In the genomic region with DNA sequence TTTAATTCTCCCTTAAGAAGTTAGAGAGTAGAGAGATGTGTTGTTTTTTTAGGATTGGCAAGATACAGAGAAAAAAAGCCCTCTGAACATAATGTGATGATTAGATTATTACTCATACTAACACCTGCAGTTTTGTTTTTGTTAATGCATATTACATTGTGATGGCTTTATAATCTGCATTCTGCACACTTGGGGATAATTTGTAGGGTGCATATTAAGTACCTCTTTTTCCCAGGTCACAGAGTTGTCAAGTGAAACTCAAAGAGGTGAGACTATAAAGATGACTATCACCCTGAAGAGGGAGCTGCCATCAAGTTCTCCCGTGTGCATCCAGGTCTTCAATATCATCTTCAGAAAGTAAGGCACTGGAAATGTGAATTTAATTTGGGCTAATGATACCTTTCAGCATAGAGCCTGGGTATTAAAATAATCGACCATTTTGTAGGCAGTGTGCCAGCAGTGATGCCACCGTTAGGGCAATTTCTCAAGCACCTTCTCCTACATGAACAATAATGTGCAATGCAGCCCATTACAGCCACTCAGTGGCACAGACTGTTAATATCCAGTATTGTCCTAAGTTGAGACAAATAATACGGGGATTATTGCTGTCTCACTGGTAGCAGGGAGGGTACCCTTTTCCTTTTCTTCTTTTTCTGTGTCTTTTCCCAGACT, we compare ENCODE assay signal across 23 cellular contexts. TPM values are rescaled to one million over a fixed set of nuclear protein-coding genes. Genes with fewer than 3 reads are reported as not detected.
A peak's percentile ranks its signal among the peaks of the same experiment; 100 is the strongest.
DNase-seq lines count a peak whose midpoint lies in the region; ATAC-seq lines count a peak whose summit lies in the region.
"Had no signal": no experiment of that assay in that cellular context is flagged by ENCODE, and none has a peak within 500 bp of the region (broad histone marks: within the 10 kb centered on the region; RNA-seq: fewer than 3 reads in every experiment).

No MANE protein-coding gene starts in this region.

- peaks cover 0 to 2% (median 0%) of the 10 kb centered on the region in 7 donors for H3K4me1 Mint-ChIP-seq in naive thymus-derived CD4-positive, alpha-beta T cell
- H3K4me1 Mint-ChIP-seq: WTC11 had no signal

- peaks cover 0 to 2% (median 0%) of the 10 kb centered on the region in 5 donors for H3K27me3 Mint-ChIP-seq in naive thymus-derived CD4-positive, alpha-beta T cell
- H3K27me3 Mint-ChIP-seq: T-helper 17 cell had no signal

- no peak overlapping the region for H3K4me3 Mint-ChIP-seq in naive thymus-derived CD4-positive, alpha-beta T cell
- H3K4me3 Mint-ChIP-seq: natural killer cell treated with Interleukin-12 subunit alpha and Interleukin-12 subunit beta and Interleukin-15 and Interleukin-18, amount 100 ng/mL, for 72 hours; T-helper 17 cell; WTC11 had no signal

- H3K27ac Mint-ChIP-seq in naive thymus-derived CD4-positive, alpha-beta T cell = no peak overlapping the region
- H3K27ac Mint-ChIP-seq: natural killer cell treated with Interleukin-12 subunit alpha and Interleukin-12 subunit beta and Interleukin-15 and Interleukin-18, amount 100 ng/mL, for 72 hours; progenitor cell of endocrine pancreas; T-helper 17 cell; WTC11 had no signal

- POLR2A ChIA-PET in naive thymus-derived CD4-positive, alpha-beta T cell (lab: Charles Lee) = no interaction called here

- H3K4me3 ChIP-seq in naive thymus-derived CD4-positive, alpha-beta T cell (ENCODE audit: low read length) = no peak overlapping the region
- H3K4me3 ChIP-seq: A549, breast epithelium, dorsolateral prefrontal cortex, smooth muscle cell, tibial nerve had no signal

- no peaks in the 10 kb centered on the region for H3K9me3 Mint-ChIP-seq in naive thymus-derived CD4-positive, alpha-beta T cell
- H3K9me3 Mint-ChIP-seq: natural killer cell treated with Interleukin-12 subunit alpha and Interleukin-12 subunit beta and Interleukin-15 and Interleukin-18, amount 100 ng/mL, for 72 hours; WTC11 had no signal

- peak; percentile 24 for ATAC-seq in naive thymus-derived CD4-positive, alpha-beta T cell
- no peak for ATAC-seq in GM18519 (IDR thresholded peaks at IDR 0.05; ENCODE audit: low FRiP score, unreplicated experiment)
- ATAC-seq in GM18867 (IDR thresholded peaks at IDR 0.05; ENCODE audit: unreplicated experiment) = no peak
- ATAC-seq: A549; natural killer cell treated with Interleukin-12 subunit alpha and Interleukin-12 subunit beta and Interleukin-15 and Interleukin-18, amount 100 ng/mL, for 72 hours; WTC11 had no signal

- CTCF ChIA-PET in naive thymus-derived CD4-positive, alpha-beta T cell (lab: Charles Lee) = no interaction called here

- H3K27ac ChIP-seq in naive thymus-derived CD4-positive, alpha-beta T cell (ENCODE audit: low read depth, low read length) = no peak overlapping the region
- H3K27ac ChIP-seq: A549, breast epithelium, dorsolateral prefrontal cortex, tibial nerve had no signal

- H3K36me3 ChIP-seq in naive thymus-derived CD4-positive, alpha-beta T cell (ENCODE audit: control insufficient read depth in 2 of 3, insufficient read depth in 3 of 3, low read length in 3 of 3) = no peaks in the 10 kb centered on the region
- H3K36me3 ChIP-seq: breast epithelium had no signal

- intact Hi-C loops in naive thymus-derived CD4-positive, alpha-beta T cell (cut with micrococcal nuclease) = no loop called here

- no peaks in the 10 kb centered on the region for H3K9me3 ChIP-seq in naive thymus-derived CD4-positive, alpha-beta T cell (ENCODE audit: control insufficient read depth in 2 of 3, low read length in 3 of 3)
- H3K9me3 ChIP-seq: A549, breast epithelium, tibial nerve had no signal

- no peaks in the 10 kb centered on the region for H3K4me1 ChIP-seq in naive thymus-derived CD4-positive, alpha-beta T cell (ENCODE audit: control insufficient read depth in 2 of 2, insufficient read depth in 2 of 2, low read length in 2 of 2)
- H3K4me1 ChIP-seq: A549, breast epithelium had no signal

- H3K27me3 ChIP-seq in naive thymus-derived CD4-positive, alpha-beta T cell (ENCODE audit: control insufficient read depth in 2 of 2, insufficient read depth in 2 of 2, low read length in 2 of 2) = no peaks in the 10 kb centered on the region
- H3K27me3 ChIP-seq: breast epithelium, dorsolateral prefrontal cortex, tibial nerve had no signal

- DNase-seq in NCI-H1436 (lab: John Stamatoyannopoulos, UW) = peak; percentile 59
- DNase-seq in NCI-H1436 treated with DMSO at 0.1 percent for 48 hours (lab: John Stamatoyannopoulos, UW) = no peak
- peak; percentile 4 for DNase-seq in GF-D8 (lab: John Stamatoyannopoulos, UW)
- DNase-seq in NCI-H1105 (lab: John Stamatoyannopoulos, UW) = peak; percentile 89
- DNase-seq in naive thymus-derived CD4-positive, alpha-beta T cell = no peak
- DNase-seq in LoVo (ENCODE audit: low spot score) = no peak
- DNase-seq: C1 segment of cervical spinal cord, dorsolateral prefrontal cortex, KG1, kidney, NCI-H446, OCI-M1, SIG-M5, T-helper 17 cell had no signal

- peaks cover 0 to 5% (median 0%) of the 10 kb centered on the region in 5 donors for H3K36me3 Mint-ChIP-seq in naive thymus-derived CD4-positive, alpha-beta T cell
- H3K36me3 Mint-ChIP-seq: natural killer cell treated with Interleukin-12 subunit alpha and Interleukin-12 subunit beta and Interleukin-15 and Interleukin-18, amount 100 ng/mL, for 72 hours; WTC11 had no signal

RNA-seq across cellular contexts. Expression of a gene that starts 16.2 kb away (rescaled TPM):
- total RNA-seq in naive thymus-derived CD4-positive, alpha-beta T cell = 1 to 10 TPM in 4 of 5 experiments, under 1 TPM in 1; 0.80 to 3.1 (median 1.5) TPM
- under 1 TPM; 0.59 to 0.90 TPM for polyA plus RNA-seq in naive thymus-derived CD4-positive, alpha-beta T cell

RNA-seq across cellular contexts. Expression of a gene that starts 39.6 kb away (rescaled TPM):
- total RNA-seq in naive thymus-derived CD4-positive, alpha-beta T cell = 10 to 100 TPM in 1 of 5 experiments, 1 to 10 TPM in 4; 5.6 to 10.2 (median 6.9) TPM
- polyA plus RNA-seq in naive thymus-derived CD4-positive, alpha-beta T cell = 1 to 10 TPM; 1.4 to 1.9 TPM

Comparison
In these comparisons a context has a peak if more than half of its experiments do, and no peak if none do; other contexts are left out.
1. DNase-seq: peak in NCI-H1436 (single experiment), GF-D8 (single experiment) and NCI-H1105 (single experiment); none in NCI-H1436 treated with DMSO at 0.1 percent for 48 hours (single experiment), naive thymus-derived CD4-positive, alpha-beta T cell (0 of 9) and LoVo (single experiment).